Comparison of ENCODE assay signal across 13 cellular contexts in genomic region chr19:5823579-5824281, GRCh38. TPM values are rescaled to one million over a fixed set of nuclear protein-coding genes. Genes with fewer than 3 reads are reported as not detected.
A peak's percentile ranks its signal among the peaks of the same experiment; 100 is the strongest.
DNase-seq lines count a peak whose midpoint lies in the region; ATAC-seq and TF ChIP-seq lines count a peak whose summit lies in the region.
"Had no signal": no experiment of that assay in that cellular context is flagged by ENCODE, and none has a peak within 500 bp of the region (broad histone marks: within the 10 kb centered on the region; RNA-seq: fewer than 3 reads in every experiment).

No MANE protein-coding gene starts in this region.

- H3K27ac ChIP-seq in transverse colon, result no peak overlapping the region

- DNase-seq in NCI-H82 (lab: John Stamatoyannopoulos, UW), result peak; percentile 52
- DNase-seq in NCI-H82 treated with DMSO at 0.1 percent for 48 hours (lab: John Stamatoyannopoulos, UW; ENCODE audit: unreplicated experiment), result no peak
- DNase-seq in OCI-M1 (lab: John Stamatoyannopoulos, UW), result peak; percentile 10
- DNase-seq in epithelial cell of proximal tubule (ENCODE audit: low read depth), result no peak
- DNase-seq in transverse colon, result peak; percentile 54
- DNase-seq in NCI-H2081 treated with DMSO at 0.1 percent for 48 hours (lab: John Stamatoyannopoulos, UW), result no peak
- no peak for DNase-seq in effector memory CD8-positive, alpha-beta T cell
- DNase-seq in activated effector memory CD4-positive, alpha-beta T cell treated with Interleukin-2 at 50 U/mL for 16 hours, result no peak
- DNase-seq: activated CD4-positive, alpha-beta T cell treated with anti-CD3 and anti-CD28 coated beads, Interleukin-2, amount 50 U/mL, for 1 hour; activated naive CD8-positive, alpha-beta T cell treated with anti-CD3 and anti-CD28 coated beads, Interleukin-2, amount 10 ng/mL, durations not matched to agents 7 days and 5 days; kidney glomerular epithelial cell; posterior cingulate gyrus had no signal

- no peaks in the 10 kb centered on the region for H3K27me3 ChIP-seq in transverse colon

- TF ChIP-seq CTCF in epithelial cell of proximal tubule (conservative IDR thresholded peaks at IDR 0.05; ENCODE audit: low read depth, low read length) (peak; percentile 47), transverse colon (IDR thresholded peaks at IDR 0.05) (peak in 2 of 5 experiments; percentile 22)

- no peak overlapping the region for H3K4me3 Mint-ChIP-seq in effector memory CD8-positive, alpha-beta T cell
- H3K4me3 Mint-ChIP-seq: activated naive CD8-positive, alpha-beta T cell treated with anti-CD3 and anti-CD28 coated beads, Interleukin-2, amount 10 ng/mL, durations not matched to agents 7 days and 5 days; IgD-negative memory B cell had no signal

- H3K36me3 ChIP-seq in transverse colon, result no peaks in the 10 kb centered on the region

- TF ChIP-seq EP300 in transverse colon (IDR thresholded peaks at IDR 0.05; ENCODE audit: low read depth), result no peak

- 12 to 81% methylated on average over 3 to 30 of the region's 30 CpGs for WGBS in transverse colon (ENCODE audit: low coverage in 1 of 2), 2 donors

- intact Hi-C loops in transverse colon (cut with DNase I; ENCODE audit: low total_unique reads), result no loop called here

- ATAC-seq in effector memory CD8-positive, alpha-beta T cell (replicated peaks), result no peak

- peaks cover 22% of the 10 kb centered on the region for H3K36me3 Mint-ChIP-seq in effector memory CD8-positive, alpha-beta T cell (ENCODE audit: insufficient read depth)
- H3K36me3 Mint-ChIP-seq: IgD-negative memory B cell had no signal

- H3K9me3 ChIP-seq in transverse colon, result no peaks in the 10 kb centered on the region

- in situ Hi-C loops in transverse colon (cut with MboI; ENCODE audit: low pct_ligation_motif_present in 1 of 4, low pct_unique_long_range_greater_than_20kb in 1 of 4, low sequenced_read_pairs in 3 of 4), result no loop called here

- no peak overlapping the region for H3K4me3 ChIP-seq in epithelial cell of proximal tubule (ENCODE audit: low read depth, low read length)
- no peak overlapping the region for H3K4me3 ChIP-seq in transverse colon

- peaks cover 9 to 33% (median 22%) of the 10 kb centered on the region in 4 donors for H3K4me1 ChIP-seq in transverse colon

- TF ChIP-seq POLR2A in transverse colon (IDR thresholded peaks at IDR 0.05), result no peak

- H3K27me3 Mint-ChIP-seq in effector memory CD8-positive, alpha-beta T cell, result peaks cover 0 to 5% of the 10 kb centered on the region in 2 donors

- no peak overlapping the region for H3K27ac Mint-ChIP-seq in effector memory CD8-positive, alpha-beta T cell
- H3K27ac Mint-ChIP-seq: activated naive CD8-positive, alpha-beta T cell treated with anti-CD3 and anti-CD28 coated beads, Interleukin-2, amount 10 ng/mL, durations not matched to agents 7 days and 5 days; IgD-negative memory B cell had no signal

- peaks cover 0 to 2% of the 10 kb centered on the region in 2 donors for H3K9me3 Mint-ChIP-seq in effector memory CD8-positive, alpha-beta T cell
- H3K9me3 Mint-ChIP-seq: activated naive CD8-positive, alpha-beta T cell treated with anti-CD3 and anti-CD28 coated beads, Interleukin-2, amount 10 ng/mL, durations not matched to agents 7 days and 5 days had no signal

- H3K4me1 Mint-ChIP-seq in effector memory CD8-positive, alpha-beta T cell (ENCODE audit: low read depth in 2 of 2), result peaks cover 8 to 10% of the 10 kb centered on the region in 2 donors

RNA-seq across cellular contexts. Expression of gene FUT6, which starts 15.8 kb away (rescaled TPM):
- not detected in 2 replicates for total RNA-seq in epithelial cell of proximal tubule
- total RNA-seq in transverse colon, result 100 to 1,000 TPM in 2 of 4 donors, 10 to 100 TPM in 2; 71.9 to 251 (median 115) TPM

RNA-seq across cellular contexts. Expression of gene NRTN, which starts 18.9 kb away (rescaled TPM):
- total RNA-seq in epithelial cell of proximal tubule (0.69 and 0.94 TPM in 2 replicates), transverse colon (1 to 10 TPM in 3 of 4 donors, under 1 TPM in 1; 0.82 to 3.8 (median 1.5) TPM)

RNA-seq across cellular contexts. Expression of gene FUT3, which starts 27.5 kb away (rescaled TPM):
- 1.4 and 5.4 TPM in 2 replicates for total RNA-seq in epithelial cell of proximal tubule
- total RNA-seq in transverse colon, result 100 to 1,000 TPM; 180 to 222 (median 191) TPM
- total RNA-seq: activated naive CD8-positive, alpha-beta T cell treated with anti-CD3 and anti-CD28 coated beads, Interleukin-2, amount 10 ng/mL, durations not matched to agents 7 days and 5 days had no signal

RNA-seq across cellular contexts. Expression of gene DUS3L, which starts 32.8 kb away (rescaled TPM):
- 35.1 and 56.8 TPM in 2 replicates for total RNA-seq in epithelial cell of proximal tubule
- 10 to 100 TPM; 28.3 to 86.6 (median 56.6) TPM for total RNA-seq in transverse colon

RNA-seq across cellular contexts. Expression of gene PRR22, which starts 39.2 kb away (rescaled TPM):
- total RNA-seq in epithelial cell of proximal tubule (1.5 TPM in 1 of 2 replicates, not detected in the other), transverse colon (10 to 100 TPM in 1 of 4 donors, 1 to 10 TPM in 3; 1.1 to 10.5 (median 1.6) TPM)

Comparison
In these comparisons a context has a peak if more than half of its experiments do, and no peak if none do; other contexts are left out.
1. DNase-seq: peak in NCI-H82 (single experiment), OCI-M1 (single experiment) and transverse colon (single experiment); none in NCI-H82 treated with DMSO at 0.1 percent for 48 hours (single experiment), epithelial cell of proximal tubule (single experiment), NCI-H2081 treated with DMSO at 0.1 percent for 48 hours (single experiment), effector memory CD8-positive, alpha-beta T cell (0 of 3) and activated effector memory CD4-positive, alpha-beta T cell treated with Interleukin-2 at 50 U/mL for 16 hours (single experiment).
2. RNA of gene FUT6, which starts 15.8 kb away (total RNA-seq): 71.9 to 251 TPM in transverse colon; not detected in epithelial cell of proximal tubule; every median in the first group is over 10 times any median in the second.
3. RNA of gene FUT3, which starts 27.5 kb away (total RNA-seq): 180 to 222 TPM in transverse colon; 1.4 to 5.4 TPM in epithelial cell of proximal tubule; every median in the first group is over 10 times any median in the second.